In genomic region chr9:74755999-74756398, GRCh38 we compare ENCODE assay signal across 4 cellular contexts.
"Had no signal": no experiment of that assay in that cellular context is flagged by ENCODE, and none has a peak within 500 bp of the region (broad histone marks: within the 10 kb centered on the region; RNA-seq: fewer than 3 reads in every experiment).

No MANE protein-coding gene starts in this region.

- H3K9me3 Mint-ChIP-seq: GM23338, H9 had no signal

- H3K4me1 Mint-ChIP-seq: GM23338, H9 had no signal

- DNase-seq: H9, HCEC 1CT, IMR-90 had no signal

- H3K4me3 Mint-ChIP-seq: GM23338, H9 had no signal

- H3K4me3 ChIP-seq: GM23338 had no signal

- H3K27ac Mint-ChIP-seq: GM23338, H9 had no signal

- ATAC-seq: GM23338 had no signal
